16 cellular contexts compared by ENCODE assay signal in genomic region chr7:12607134-12607533, GRCh38. TPM values are rescaled to one million over a fixed set of nuclear protein-coding genes. Genes with fewer than 3 reads are reported as not detected.
DNase-seq lines count a peak whose midpoint lies in the region; ATAC-seq and TF ChIP-seq lines count a peak whose summit lies in the region.
"Had no signal": no experiment of that assay in that cellular context is flagged by ENCODE, and none has a peak within 500 bp of the region (broad histone marks: within the 10 kb centered on the region; RNA-seq: fewer than 3 reads in every experiment).

No MANE protein-coding gene starts in this region.

- H3K4me1 Mint-ChIP-seq in HFFc6 (ENCODE audit: low read depth), result peaks cover 31% of the 10 kb centered on the region
- no peaks in the 10 kb centered on the region for H3K4me1 Mint-ChIP-seq in naive thymus-derived CD8-positive, alpha-beta T cell

- 97% methylated on average over 1 of the region's 1 CpG for WGBS in right cardiac atrium

- no peaks in the 10 kb centered on the region for H3K27me3 Mint-ChIP-seq in HFFc6 (ENCODE audit: insufficient read depth)
- peaks cover 1 to 4% (median 2%) of the 10 kb centered on the region in 5 donors for H3K27me3 Mint-ChIP-seq in naive thymus-derived CD8-positive, alpha-beta T cell

- peak overlapping the region; percentile 34; the same call in 1 of the 2 replicates for H3K27ac Mint-ChIP-seq in HFFc6
- no peak overlapping the region for H3K27ac Mint-ChIP-seq in naive thymus-derived CD8-positive, alpha-beta T cell

- H3K36me3 Mint-ChIP-seq in HFFc6 (ENCODE audit: low read depth), result peaks cover 7% of the 10 kb centered on the region
- H3K36me3 Mint-ChIP-seq in naive thymus-derived CD8-positive, alpha-beta T cell, result peaks cover 0 to 7% (median 2%) of the 10 kb centered on the region in 3 donors

- POLR2A ChIA-PET in naive thymus-derived CD8-positive, alpha-beta T cell (lab: Charles Lee), result no interaction called here

- ATAC-seq in SK-N-SH treated with all-trans-retinoic acid at 6 μM for 48 hours, result peak; percentile 49; the same call in 1 of the 3 replicates
- no peak for ATAC-seq in omental fat pad (ENCODE audit: low FRiP score)
- no peak for ATAC-seq in right cardiac atrium
- ATAC-seq in naive thymus-derived CD8-positive, alpha-beta T cell, result no peak

- no peaks in the 10 kb centered on the region for H3K27me3 ChIP-seq in right cardiac atrium (ENCODE audit: control insufficient read depth, insufficient read depth)
- H3K27me3 ChIP-seq: BLaER1, neutrophil had no signal

- H3K4me1 ChIP-seq in right cardiac atrium (ENCODE audit: control insufficient read depth, insufficient read depth, low read length), result no peaks in the 10 kb centered on the region
- H3K4me1 ChIP-seq: BLaER1, SJSA1 had no signal

- peak overlapping the region; percentile 65 for H3K4me3 Mint-ChIP-seq in HFFc6
- no peak overlapping the region for H3K4me3 Mint-ChIP-seq in naive thymus-derived CD8-positive, alpha-beta T cell

- H3K9me3 Mint-ChIP-seq in HFFc6, result peaks cover 7% of the 10 kb centered on the region; the same call in 1 of the 2 replicates
- H3K9me3 Mint-ChIP-seq in naive thymus-derived CD8-positive, alpha-beta T cell, result peaks cover 3 to 14% (median 8%) of the 10 kb centered on the region in 9 donors

- H3K27ac ChIP-seq in right cardiac atrium (ENCODE audit: low read length), result no peak overlapping the region
- H3K27ac ChIP-seq: BLaER1, neutrophil, SJSA1 had no signal

- H3K4me3 ChIP-seq in right cardiac atrium (ENCODE audit: low read length), result no peak overlapping the region
- H3K4me3 ChIP-seq: BLaER1, SJSA1 had no signal

- intact Hi-C loops in right cardiac atrium (cut with DNase I), result no loop called here

- DNase-seq in COR-L47 (lab: John Stamatoyannopoulos, UW) (peak; percentile 84), HFFc6 (no peak), NCI-H2107 (lab: John Stamatoyannopoulos, UW) (peak; percentile 66), omental fat pad (ENCODE audit: low spot score) (no peak), right cardiac atrium (no peak)
- DNase-seq in activated CD4-positive, alpha-beta T cell treated with anti-CD3 and anti-CD28 coated beads for 48 hours, result no peak
- no peak for DNase-seq in naive thymus-derived CD8-positive, alpha-beta T cell
- DNase-seq: activated CD4-positive, alpha-beta T cell treated with anti-CD3 and anti-CD28 coated beads for 4 hours; activated gamma-delta T cell treated with Interleukin-2 at 50 U/mL for 16 hours; caudate nucleus; Karpas-422; stimulated activated naive CD4-positive, alpha-beta T cell had no signal

- TF ChIP-seq CTCF in HFFc6 (IDR thresholded peaks at IDR 0.05) (no peak), omental fat pad (IDR thresholded peaks at IDR 0.05) (no peak)

- H3K9me3 ChIP-seq in right cardiac atrium (ENCODE audit: control insufficient read depth, low read length), result no peaks in the 10 kb centered on the region
- H3K9me3 ChIP-seq: SJSA1 had no signal

TF ChIP-seq in SK-N-SH treated with all-trans-retinoic acid at 6 μM for 48 hours, 23 proteins besides CTCF, POLR2A, EP300 and RAD21:
- no peak for TF ChIP-seq OSR1 (CRISPR knock-in tag; IDR thresholded peaks at IDR 0.05)
- peak; percentile 58; the same call in 1 of the 2 replicates for TF ChIP-seq TCF4 (CRISPR knock-in tag; IDR thresholded peaks at IDR 0.05; ENCODE audit: borderline replicate concordance)
TF ChIP-seq in SK-N-SH treated with all-trans-retinoic acid at 6 μM for 48 hours: peak in this region for 1.

RNA-seq across cellular contexts. Expression of gene SCIN, which starts 36.6 kb away (rescaled TPM):
- 10 to 100 TPM in 4 of 6 experiments, 1 to 10 TPM in 1, under 1 TPM in 1; 0.92 to 50.8 (median 47.4) TPM for total RNA-seq in HFFc6 (2021; fragmentation: NEBNext Ultra II Directional; extraction: Animal tissue kit (Norgen Biotek cat#: 25700))
- 10 to 100 TPM in 2 of 4 donors, 1 to 10 TPM in 2; 1.4 to 15.7 (median 7.9) TPM for total RNA-seq in omental fat pad
- total RNA-seq in right cardiac atrium, result under 1 TPM; 0.14 to 0.35 (median 0.28) TPM
- 0.20 TPM for polyA plus RNA-seq in right cardiac atrium
- total RNA-seq in naive thymus-derived CD8-positive, alpha-beta T cell, result under 1 TPM; 0.10 to 0.41 TPM
- under 1 TPM in 1 of 3 donors, not detected in 2; 0.38 TPM for polyA plus RNA-seq in naive thymus-derived CD8-positive, alpha-beta T cell

Comparison
In these comparisons a context has a peak if more than half of its experiments do, and no peak if none do; other contexts are left out.
1. DNase-seq: peak in COR-L47 (single experiment) and NCI-H2107 (single experiment); none in HFFc6 (single experiment), omental fat pad (single experiment), right cardiac atrium (0 of 3), activated CD4-positive, alpha-beta T cell treated with anti-CD3 and anti-CD28 coated beads for 48 hours (single experiment) and naive thymus-derived CD8-positive, alpha-beta T cell (0 of 10).